8 cellular contexts compared by ENCODE assay signal in the genomic region with DNA sequence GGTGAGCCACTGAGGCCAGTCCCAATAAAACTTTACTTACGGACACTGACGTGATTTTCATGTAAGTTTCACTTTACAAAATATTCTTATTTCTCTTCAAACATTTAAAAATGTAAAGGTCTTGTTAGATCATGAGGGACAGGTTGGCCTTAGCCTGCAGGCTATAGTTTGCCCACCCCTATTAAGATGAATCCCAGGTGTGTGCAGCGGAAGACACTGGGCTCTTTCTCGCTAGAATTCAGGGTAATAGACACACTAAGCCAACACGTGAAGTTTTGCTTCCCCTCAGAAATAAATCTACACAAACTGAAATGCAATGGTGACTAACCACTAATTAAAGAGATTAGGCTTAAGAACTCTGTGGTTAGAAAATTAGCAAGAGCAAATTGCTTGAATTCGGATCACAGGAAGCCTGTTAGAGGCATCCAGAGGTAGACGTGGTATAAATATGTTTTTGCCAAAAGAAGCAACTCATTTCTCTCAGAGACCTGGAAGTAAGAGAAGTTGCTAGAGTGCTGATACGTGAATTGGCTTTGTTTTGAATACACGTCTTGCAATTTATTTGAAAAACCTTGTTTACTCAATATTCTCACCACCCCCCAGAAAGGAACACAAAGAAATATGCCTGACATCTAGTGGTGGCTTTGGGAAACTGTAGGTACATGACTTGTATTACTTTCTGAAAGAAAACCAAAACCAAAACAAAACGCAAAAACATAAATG.
DNase-seq lines count a peak whose midpoint lies in the region; ATAC-seq and TF ChIP-seq lines count a peak whose summit lies in the region.

No MANE protein-coding gene starts in this region.

- no peak overlapping the region for H3K27ac ChIP-seq in left ventricle myocardium inferior (replicated peaks)

- intact Hi-C loops in Caco-2 (cut with micrococcal nuclease; ENCODE audit: unreplicated experiment) (loop anchor here (1.0 to 5.0 kb wide), 4 partner anchors 145 to 213 kb away; no protein-coding TSS in a partner anchor), left ventricle myocardium inferior (cut with micrococcal nuclease) (no loop called here)

- no peak overlapping the region for H3K4me3 Mint-ChIP-seq in Caco-2 (ENCODE audit: unreplicated experiment)
- peak overlapping the region; percentile 48 for H3K4me3 Mint-ChIP-seq in activated naive CD8-positive, alpha-beta T cell treated with anti-CD3 and anti-CD28 coated beads, Interleukin-2, amount 10 ng/mL, durations not matched to agents 7 days and 5 days

- CTCF ChIA-PET in Caco-2 (lab: Charles Lee): interaction anchor here (0.6 to 1.2 kb wide), 2 partner anchors 45 to 160 kb away, joined by 3 to 4 read pairs; no protein-coding TSS in a partner anchor

- no peaks in the 10 kb centered on the region for H3K36me3 Mint-ChIP-seq in Caco-2 (ENCODE audit: insufficient read depth, unreplicated experiment)
- H3K36me3 Mint-ChIP-seq in activated naive CD8-positive, alpha-beta T cell treated with anti-CD3 and anti-CD28 coated beads, Interleukin-2, amount 10 ng/mL, durations not matched to agents 7 days and 5 days: peaks cover 2% of the 10 kb centered on the region

- no peak overlapping the region for H3K4me3 ChIP-seq in Caco-2 (ENCODE audit: low read depth, low read length)
- peak overlapping the region; percentile 50 for H3K4me3 ChIP-seq in left ventricle myocardium inferior
- peak overlapping the region; percentile 11 for H3K4me3 ChIP-seq in retinal pigment epithelial cell (ENCODE audit: low read length)

- no peaks in the 10 kb centered on the region for H3K9me3 Mint-ChIP-seq in Caco-2 (ENCODE audit: unreplicated experiment)
- no peaks in the 10 kb centered on the region for H3K9me3 Mint-ChIP-seq in activated naive CD8-positive, alpha-beta T cell treated with anti-CD3 and anti-CD28 coated beads, Interleukin-2, amount 10 ng/mL, durations not matched to agents 7 days and 5 days

- H3K4me1 Mint-ChIP-seq in Caco-2 (ENCODE audit: low read depth, unreplicated experiment): peaks cover 7% of the 10 kb centered on the region
- H3K4me1 Mint-ChIP-seq in activated naive CD8-positive, alpha-beta T cell treated with anti-CD3 and anti-CD28 coated beads, Interleukin-2, amount 10 ng/mL, durations not matched to agents 7 days and 5 days: peaks cover 16% of the 10 kb centered on the region

- H3K9me3 ChIP-seq in Caco-2: no peaks in the 10 kb centered on the region
- H3K9me3 ChIP-seq in left ventricle myocardium inferior (replicated peaks): no peaks in the 10 kb centered on the region

- DNase-seq in Caco-2 (peak in 1 of 2 experiments; percentile 55), NCI-H748 treated with DMSO at 0.1 percent for 48 hours (lab: John Stamatoyannopoulos, UW) (peak; percentile 61), left ventricle myocardium inferior (no peak), retinal pigment epithelial cell (ENCODE audit: low read depth) (peak; percentile 39)
- no peak for DNase-seq in activated naive CD8-positive, alpha-beta T cell treated with anti-CD3 and anti-CD28 coated beads, Interleukin-2, amount 10 ng/mL, durations not matched to agents 7 days and 5 days

- H3K27ac Mint-ChIP-seq in Caco-2 (ENCODE audit: unreplicated experiment): no peak overlapping the region
- peak overlapping the region; percentile 78 for H3K27ac Mint-ChIP-seq in activated naive CD8-positive, alpha-beta T cell treated with anti-CD3 and anti-CD28 coated beads, Interleukin-2, amount 10 ng/mL, durations not matched to agents 7 days and 5 days

- ATAC-seq in GM19043 (IDR thresholded peaks at IDR 0.05; ENCODE audit: low read depth, unreplicated experiment) (peak; percentile 57), HG03565 (IDR thresholded peaks at IDR 0.05; ENCODE audit: unreplicated experiment) (peak; percentile 69), HG03108 (IDR thresholded peaks at IDR 0.05; ENCODE audit: unreplicated experiment) (no peak)
- peak; percentile 95 for ATAC-seq in activated naive CD8-positive, alpha-beta T cell treated with anti-CD3 and anti-CD28 coated beads, Interleukin-2, amount 10 ng/mL, durations not matched to agents 7 days and 5 days (ENCODE audit: low read depth)

- peak; percentile 81 to 86 for TF ChIP-seq CTCF in Caco-2 (IDR thresholded peaks at IDR 0.05; ENCODE audit: insufficient read depth in 1 of 2, low read depth in 1 of 2, low read length in 1 of 2, severe bottlenecking in 1 of 2, unreplicated experiment in 1 of 2)
- TF ChIP-seq CTCF in left ventricle myocardium inferior (IDR thresholded peaks at IDR 0.05; ENCODE audit: borderline replicate concordance): peak; percentile 83
- peak; percentile 77 for TF ChIP-seq CTCF in retinal pigment epithelial cell (conservative IDR thresholded peaks at IDR 0.05; ENCODE audit: low read depth, low read length)

- H3K36me3 ChIP-seq in Caco-2 (ENCODE audit: control insufficient read depth, insufficient read depth, low read length) (no peaks in the 10 kb centered on the region), left ventricle myocardium inferior (no peaks in the 10 kb centered on the region)

- no TSS peak for BruUV-seq in Caco-2 (replicated peaks; lab: Mats Ljungman, UMichigan)

- H3K27me3 ChIP-seq in Caco-2 (replicated peaks; ENCODE audit: control insufficient read depth, insufficient read depth, low read length) (no peaks in the 10 kb centered on the region), left ventricle myocardium inferior (ENCODE audit: low read depth) (no peaks in the 10 kb centered on the region)

- H3K4me1 ChIP-seq in Caco-2: peaks cover 6% of the 10 kb centered on the region; the same call in 1 of the 2 replicates
- H3K4me1 ChIP-seq in left ventricle myocardium inferior: peaks cover 10% of the 10 kb centered on the region

- POLR2A ChIA-PET in Caco-2 (lab: Charles Lee): no interaction called here
- POLR2A ChIA-PET in activated naive CD8-positive, alpha-beta T cell treated with anti-CD3 and anti-CD28 coated beads, Interleukin-2, amount 10 ng/mL, durations not matched to agents 7 days and 5 days (lab: Charles Lee): interaction anchor here (0.7 kb wide), 1 partner anchor 160 kb away, joined by 5 read pairs; no protein-coding TSS in a partner anchor

- no peaks in the 10 kb centered on the region for H3K27me3 Mint-ChIP-seq in Caco-2 (ENCODE audit: insufficient read depth, unreplicated experiment)
- no peaks in the 10 kb centered on the region for H3K27me3 Mint-ChIP-seq in activated naive CD8-positive, alpha-beta T cell treated with anti-CD3 and anti-CD28 coated beads, Interleukin-2, amount 10 ng/mL, durations not matched to agents 7 days and 5 days

Comparison
In these comparisons a context has a peak if more than half of its experiments do, and no peak if none do; other contexts are left out.
1. DNase-seq: peak in NCI-H748 treated with DMSO at 0.1 percent for 48 hours (single experiment) and retinal pigment epithelial cell (single experiment); none in activated naive CD8-positive, alpha-beta T cell treated with anti-CD3 and anti-CD28 coated beads, Interleukin-2, amount 10 ng/mL, durations not matched to agents 7 days and 5 days (single experiment) and left ventricle myocardium inferior (single experiment).
2. Peak in every context shown above with its lines, with median percentiles within 50 percentile points of each other: CTCF ChIP-seq.